In genomic region chr17:57256708-57257112, GRCh38 we compare ENCODE assay signal across 8 cellular contexts. TPM values are rescaled to one million over a fixed set of nuclear protein-coding genes. Genes with fewer than 3 reads are reported as not detected.
DNase-seq lines count a peak whose midpoint lies in the region; ATAC-seq and TF ChIP-seq lines count a peak whose summit lies in the region.

No MANE protein-coding gene starts in this region.

- peak overlapping the region; percentile 47 to 61 for H3K27ac ChIP-seq in liver (ENCODE audit: low read depth in 1 of 2, low read length in 2 of 2)

- peaks cover 0 to 6% (median 2%) of the 10 kb centered on the region in 4 donors for H3K4me1 ChIP-seq in liver (ENCODE audit: control insufficient read depth in 4 of 4, insufficient read depth in 4 of 4, low read length in 3 of 4)

- TF ChIP-seq CTCF in liver (IDR thresholded peaks at IDR 0.05; ENCODE audit: low read depth, low read length, missing input control) = no peak

- H3K9me3 Mint-ChIP-seq in T-helper 1 cell treated with Interleukin-12 subunit alpha and Interleukin-12 subunit beta and Interleukin-4 antibody, amounts not matched to agents 30 μg/mL and 1 μg/mL, for 36 hours = no peaks in the 10 kb centered on the region
- H3K9me3 Mint-ChIP-seq in stimulated activated memory B cell treated with anti-CD40 and anti-IgM and Interleukin-4, amounts not matched to agents 10 μg/mL and 1 μg/mL and 100 μg/mL, for 72 hours = no peaks in the 10 kb centered on the region

- H3K9me3 ChIP-seq in liver (ENCODE audit: control insufficient read depth in 4 of 4, low read length in 3 of 4) = no peaks in the 10 kb centered on the region

- no peaks in the 10 kb centered on the region for H3K27me3 ChIP-seq in liver (ENCODE audit: control insufficient read depth in 4 of 4, insufficient read depth in 4 of 4, low read length in 3 of 4)

- peak overlapping the region; percentile 96 for H3K27ac Mint-ChIP-seq in T-helper 1 cell treated with Interleukin-12 subunit alpha and Interleukin-12 subunit beta and Interleukin-4 antibody, amounts not matched to agents 30 μg/mL and 1 μg/mL, for 36 hours
- peak overlapping the region; percentile 93 for H3K27ac Mint-ChIP-seq in stimulated activated memory B cell treated with anti-CD40 and anti-IgM and Interleukin-4, amounts not matched to agents 10 μg/mL and 1 μg/mL and 100 μg/mL, for 72 hours

- H3K4me3 Mint-ChIP-seq in T-helper 1 cell treated with Interleukin-12 subunit alpha and Interleukin-12 subunit beta and Interleukin-4 antibody, amounts not matched to agents 30 μg/mL and 1 μg/mL, for 36 hours = peak overlapping the region; percentile 99
- peak overlapping the region; percentile 93 for H3K4me3 Mint-ChIP-seq in stimulated activated memory B cell treated with anti-CD40 and anti-IgM and Interleukin-4, amounts not matched to agents 10 μg/mL and 1 μg/mL and 100 μg/mL, for 72 hours

- peak overlapping the region; percentile 44 to 95 (median 75) for H3K4me3 ChIP-seq in liver (ENCODE audit: low read depth in 1 of 3, low read length in 3 of 3)

- peaks cover 47% of the 10 kb centered on the region for H3K4me1 Mint-ChIP-seq in T-helper 1 cell treated with Interleukin-12 subunit alpha and Interleukin-12 subunit beta and Interleukin-4 antibody, amounts not matched to agents 30 μg/mL and 1 μg/mL, for 36 hours (ENCODE audit: low read depth)
- peaks cover 49% of the 10 kb centered on the region for H3K4me1 Mint-ChIP-seq in stimulated activated memory B cell treated with anti-CD40 and anti-IgM and Interleukin-4, amounts not matched to agents 10 μg/mL and 1 μg/mL and 100 μg/mL, for 72 hours

- DNase-seq in cerebellar cortex (ENCODE audit: low spot score) (peak; percentile 34), kidney glomerular epithelial cell (lab: John Stamatoyannopoulos, UW) (no peak), DMS79 treated with DMSO at 0.1 percent for 48 hours (lab: John Stamatoyannopoulos, UW) (no peak)

- ATAC-seq in GM18867 (IDR thresholded peaks at IDR 0.05; ENCODE audit: unreplicated experiment) (peak; percentile 15), HG03066 (IDR thresholded peaks at IDR 0.05; ENCODE audit: low read depth, unreplicated experiment) (peak; percentile 22)
- peak; percentile 15 for ATAC-seq in stimulated activated memory B cell treated with anti-CD40 and anti-IgM and Interleukin-4, amounts not matched to agents 10 μg/mL and 1 μg/mL and 100 μg/mL, for 72 hours

- H3K36me3 Mint-ChIP-seq in T-helper 1 cell treated with Interleukin-12 subunit alpha and Interleukin-12 subunit beta and Interleukin-4 antibody, amounts not matched to agents 30 μg/mL and 1 μg/mL, for 36 hours (ENCODE audit: low read depth) = peaks cover 30% of the 10 kb centered on the region
- peaks cover 9% of the 10 kb centered on the region for H3K36me3 Mint-ChIP-seq in stimulated activated memory B cell treated with anti-CD40 and anti-IgM and Interleukin-4, amounts not matched to agents 10 μg/mL and 1 μg/mL and 100 μg/mL, for 72 hours

- peak overlapping the region in 1 of 2 donors; percentile 77 for H3K9ac ChIP-seq in liver (ENCODE audit: low read depth in 1 of 2, low read length in 2 of 2)

- under 1% methylated on average over 36 of the region's 36 CpGs for WGBS in liver

- peaks cover 15% of the 10 kb centered on the region for H3K27me3 Mint-ChIP-seq in T-helper 1 cell treated with Interleukin-12 subunit alpha and Interleukin-12 subunit beta and Interleukin-4 antibody, amounts not matched to agents 30 μg/mL and 1 μg/mL, for 36 hours (ENCODE audit: low read depth)
- no peaks in the 10 kb centered on the region for H3K27me3 Mint-ChIP-seq in stimulated activated memory B cell treated with anti-CD40 and anti-IgM and Interleukin-4, amounts not matched to agents 10 μg/mL and 1 μg/mL and 100 μg/mL, for 72 hours

- H3K36me3 ChIP-seq in liver (ENCODE audit: control insufficient read depth in 4 of 4, insufficient read depth in 3 of 4, low read depth in 1 of 4, low read length in 3 of 4) = peaks cover 0 to 1% (median 0%) of the 10 kb centered on the region in 4 donors

- TF ChIP-seq RAD21 in liver (IDR thresholded peaks at IDR 0.05) = no peak

TF ChIP-seq in liver, 16 proteins besides CTCF, POLR2A, EP300 and RAD21:
- TF ChIP-seq NR2F2 (IDR thresholded peaks at IDR 0.05) (no peak), YY1 (IDR thresholded peaks at IDR 0.05) (peak; percentile 74)

RNA-seq across cellular contexts. Expression of gene MSI2, which starts 0.4 kb away (rescaled TPM):
- total RNA-seq in liver = 10 to 100 TPM; 11.2 to 15.6 TPM
- polyA plus RNA-seq in liver = 1 to 10 TPM; 5.7 to 7.2 TPM
